Comparison of ENCODE assay signal across 1 cellular context in genomic region chr16:66432429-66432828, GRCh38.
TF ChIP-seq lines count a peak whose summit lies in the region.

No MANE protein-coding gene starts in this region.

TF ChIP-seq in HepG2, 621 proteins besides CTCF, POLR2A, EP300 and RAD21 (continued from another document):
- no peak for TF ChIP-seq ZNF484 (CRISPR knock-in tag; IDR thresholded peaks at IDR 0.05; ENCODE audit: borderline replicate concordance, low read depth)
